Comparison of ENCODE assay signal across 1 cellular context in genomic region chr10:50807851-50808776, GRCh38.
A peak's percentile ranks its signal among the peaks of the same experiment; 100 is the strongest.
TF ChIP-seq lines count a peak whose summit lies in the region.

No MANE protein-coding gene starts in this region.

TF ChIP-seq in HepG2, 621 proteins besides CTCF, POLR2A, EP300 and RAD21 (continued from another document and continues in another):
- 0 out of 2 replicates have a peak, but pooled peaks have one; percentile 30 for TF ChIP-seq MAZ (IDR thresholded peaks at IDR 0.05; ENCODE audit: borderline replicate concordance, low read depth, low read length)
- no peak for TF ChIP-seq MAZ (CRISPR knock-in tag; IDR thresholded peaks at IDR 0.05; ENCODE audit: low read depth)
- TF ChIP-seq ZNF235 (CRISPR knock-in tag; IDR thresholded peaks at IDR 0.05; ENCODE audit: borderline replicate concordance): no peak
- TF ChIP-seq PRDM4 (CRISPR knock-in tag; IDR thresholded peaks at IDR 0.05; ENCODE audit: borderline replicate concordance): no peak
- TF ChIP-seq UBTF (CRISPR knock-in tag; IDR thresholded peaks at IDR 0.05): no peak
- TF ChIP-seq ZBTB49 (CRISPR knock-in tag; IDR thresholded peaks at IDR 0.05; ENCODE audit: borderline replicate concordance): no peak
- no peak for TF ChIP-seq SIN3B (IDR thresholded peaks at IDR 0.05; ENCODE audit: low read length)
- no peak for TF ChIP-seq HDAC6 (IDR thresholded peaks at IDR 0.05; ENCODE audit: low read depth, low read length)
- no peak for TF ChIP-seq CREB3 (CRISPR knock-in tag; IDR thresholded peaks at IDR 0.05)
- TF ChIP-seq GLI4 (CRISPR knock-in tag; IDR thresholded peaks at IDR 0.05; ENCODE audit: borderline replicate concordance): no peak
- TF ChIP-seq AHDC1 (CRISPR knock-in tag; IDR thresholded peaks at IDR 0.05; ENCODE audit: borderline replicate concordance): peak; percentile 52; the same call in 1 of the 2 replicates
- TF ChIP-seq KDM3A (CRISPR knock-in tag; IDR thresholded peaks at IDR 0.05; ENCODE audit: low read depth): no peak
- no peak for TF ChIP-seq ZNF143 (CRISPR knock-in tag; IDR thresholded peaks at IDR 0.05)
- peak; percentile 96 for TF ChIP-seq RFX5 (IDR thresholded peaks at IDR 0.05; ENCODE audit: low read depth, low read length)
- TF ChIP-seq HOMEZ (CRISPR knock-in tag; IDR thresholded peaks at IDR 0.05; ENCODE audit: low read depth): peak; percentile 53; the same call in 1 of the 2 replicates
- no peak for TF ChIP-seq HIC2 (CRISPR knock-in tag; IDR thresholded peaks at IDR 0.05; ENCODE audit: low read depth)
- TF ChIP-seq TEAD3 (CRISPR knock-in tag; optimal IDR thresholded peaks at IDR 0.05; ENCODE audit: borderline replicate concordance): peak; percentile 69
- no peak for TF ChIP-seq KLF15 (CRISPR knock-in tag; IDR thresholded peaks at IDR 0.05; ENCODE audit: borderline replicate concordance)
- TF ChIP-seq SOX5 (CRISPR knock-in tag; IDR thresholded peaks at IDR 0.05; ENCODE audit: borderline replicate concordance): 0 out of 2 replicates have a peak, but pooled peaks have one; percentile 42
- no peak for TF ChIP-seq ZFP36 (IDR thresholded peaks at IDR 0.05; ENCODE audit: borderline replicate concordance, low read depth, low read length, partially characterized antibody)
- TF ChIP-seq ZBTB33 (CRISPR knock-in tag; IDR thresholded peaks at IDR 0.05): no peak
- no peak for TF ChIP-seq ZNF558 (CRISPR knock-in tag; IDR thresholded peaks at IDR 0.05; ENCODE audit: borderline replicate concordance)
- TF ChIP-seq MAX (IDR thresholded peaks at IDR 0.05): no peak
- TF ChIP-seq FOXP1 (IDR thresholded peaks at IDR 0.05): peak; percentile 56; the same call in 1 of the 2 replicates
- TF ChIP-seq FOXP1 (CRISPR knock-in tag; IDR thresholded peaks at IDR 0.05): peak; percentile 81
- TF ChIP-seq NR2F2 (IDR thresholded peaks at IDR 0.05; ENCODE audit: borderline replicate concordance, low read depth): no peak
- no peak for TF ChIP-seq ETV6 (CRISPR knock-in tag; conservative IDR thresholded peaks at IDR 0.05)
- no peak for TF ChIP-seq CBX5 (CRISPR knock-in tag; IDR thresholded peaks at IDR 0.05; ENCODE audit: borderline replicate concordance)
- TF ChIP-seq HNRNPLL (IDR thresholded peaks at IDR 0.05; ENCODE audit: low read depth, low read length, poor library complexity, severe bottlenecking): no peak
- no peak for TF ChIP-seq ZSCAN31 (CRISPR knock-in tag; IDR thresholded peaks at IDR 0.05; ENCODE audit: low read depth)
- no peak for TF ChIP-seq EEA1 (CRISPR knock-in tag; IDR thresholded peaks at IDR 0.05; ENCODE audit: borderline replicate concordance)
- peak; percentile 45; the same call in 1 of the 2 replicates for TF ChIP-seq GATAD2A (CRISPR knock-in tag; IDR thresholded peaks at IDR 0.05)
- no peak for TF ChIP-seq ZNF256 (CRISPR knock-in tag; conservative IDR thresholded peaks at IDR 0.05)
- no peak for TF ChIP-seq DNMT1 (CRISPR knock-in tag; IDR thresholded peaks at IDR 0.05)
- peak; percentile 64; the same call in 1 of the 2 replicates for TF ChIP-seq FOXJ3 (CRISPR knock-in tag; IDR thresholded peaks at IDR 0.05; ENCODE audit: borderline replicate concordance)
- no peak for TF ChIP-seq ZNF563 (CRISPR knock-in tag; IDR thresholded peaks at IDR 0.05)
- no peak for TF ChIP-seq ZNF644 (CRISPR knock-in tag; IDR thresholded peaks at IDR 0.05; ENCODE audit: low read depth)
- TF ChIP-seq GABPA (IDR thresholded peaks at IDR 0.05; ENCODE audit: low read depth, low read length): no peak
- TF ChIP-seq GABPA (CRISPR knock-in tag; IDR thresholded peaks at IDR 0.05; ENCODE audit: low read depth): no peak
- peak; percentile 85 for TF ChIP-seq RFX3 (CRISPR knock-in tag; IDR thresholded peaks at IDR 0.05)
- TF ChIP-seq STAT5B (CRISPR knock-in tag; IDR thresholded peaks at IDR 0.05): no peak
- no peak for TF ChIP-seq ZNF775 (CRISPR knock-in tag; IDR thresholded peaks at IDR 0.05; ENCODE audit: borderline replicate concordance)
